ENCODE assay signal across 9 cellular contexts in genomic region chr1:231808990-231809389, GRCh38.
DNase-seq lines count a peak whose midpoint lies in the region; TF ChIP-seq lines count a peak whose summit lies in the region.
"Had no signal": no experiment of that assay in that cellular context is flagged by ENCODE, and none has a peak within 500 bp of the region (broad histone marks: within the 10 kb centered on the region; RNA-seq: fewer than 3 reads in every experiment).

No MANE protein-coding gene starts in this region.

- DNase-seq in ELR (ENCODE audit: low read depth) = peak; percentile 88
- DNase-seq in NCI-H69 (lab: John Stamatoyannopoulos, UW) = peak; percentile 5
- DNase-seq in chondrocyte (ENCODE audit: low spot score) = no peak
- DNase-seq in neural crest cell (ENCODE audit: low read depth, low spot score) = no peak
- DNase-seq in activated T-cell treated with anti-CD3 and anti-CD28 coated beads, Interleukin-2, amount 50 U/mL, for 24 hours = no peak
- no peak for DNase-seq in cerebellum (ENCODE audit: low spot score)
- DNase-seq in nucleus accumbens (lab: John Stamatoyannopoulos, UW) = no peak
- no peak for DNase-seq in COLO829 (ENCODE audit: low spot score)
- DNase-seq: central memory CD4-positive, alpha-beta T cell had no signal

- H3K36me3 Mint-ChIP-seq in chondrocyte (ENCODE audit: low read depth) (peaks cover 8% of the 10 kb centered on the region), neural crest cell (ENCODE audit: low read depth) (peaks cover 11% of the 10 kb centered on the region)
- peaks cover 14% of the 10 kb centered on the region for H3K36me3 Mint-ChIP-seq in activated T-cell treated with anti-CD3 and anti-CD28 coated beads, Interleukin-2, amount 50 U/mL, for 24 hours (ENCODE audit: low read depth)

- H3K4me1 Mint-ChIP-seq in chondrocyte (ENCODE audit: low read depth) (peaks cover 17% of the 10 kb centered on the region), neural crest cell (peaks cover 3% of the 10 kb centered on the region)
- no peaks in the 10 kb centered on the region for H3K4me1 Mint-ChIP-seq in activated T-cell treated with anti-CD3 and anti-CD28 coated beads, Interleukin-2, amount 50 U/mL, for 24 hours (ENCODE audit: low read depth)

- peaks cover 9% of the 10 kb centered on the region for H3K9me3 Mint-ChIP-seq in chondrocyte (ENCODE audit: low read depth)
- H3K9me3 Mint-ChIP-seq in neural crest cell = no peaks in the 10 kb centered on the region
- H3K9me3 Mint-ChIP-seq in activated T-cell treated with anti-CD3 and anti-CD28 coated beads, Interleukin-2, amount 50 U/mL, for 24 hours = no peaks in the 10 kb centered on the region

- no peak for TF ChIP-seq CTCF in chondrocyte (IDR thresholded peaks at IDR 0.05)
- TF ChIP-seq CTCF in neural crest cell (conservative IDR thresholded peaks at IDR 0.05) = no peak

- H3K27me3 Mint-ChIP-seq in chondrocyte (ENCODE audit: low read depth) = no peaks in the 10 kb centered on the region
- no peaks in the 10 kb centered on the region for H3K27me3 Mint-ChIP-seq in neural crest cell (ENCODE audit: low read depth)
- no peaks in the 10 kb centered on the region for H3K27me3 Mint-ChIP-seq in activated T-cell treated with anti-CD3 and anti-CD28 coated beads, Interleukin-2, amount 50 U/mL, for 24 hours

- no peak overlapping the region for H3K4me3 Mint-ChIP-seq in chondrocyte (ENCODE audit: unreplicated experiment)
- H3K4me3 Mint-ChIP-seq in neural crest cell = no peak overlapping the region
- no peak overlapping the region for H3K4me3 Mint-ChIP-seq in activated T-cell treated with anti-CD3 and anti-CD28 coated beads, Interleukin-2, amount 50 U/mL, for 24 hours

- peak overlapping the region; percentile 69 for H3K27ac Mint-ChIP-seq in chondrocyte (ENCODE audit: unreplicated experiment)
- H3K27ac Mint-ChIP-seq in neural crest cell (ENCODE audit: unreplicated experiment) = peak overlapping the region; percentile 31
- no peak overlapping the region for H3K27ac Mint-ChIP-seq in activated T-cell treated with anti-CD3 and anti-CD28 coated beads, Interleukin-2, amount 50 U/mL, for 24 hours

Comparison
In these comparisons a context has a peak if more than half of its experiments do, and no peak if none do; other contexts are left out.
1. DNase-seq: peak in ELR (single experiment) and NCI-H69 (single experiment); none in chondrocyte (single experiment), neural crest cell (single experiment), activated T-cell treated with anti-CD3 and anti-CD28 coated beads, Interleukin-2, amount 50 U/mL, for 24 hours (single experiment), cerebellum (single experiment), nucleus accumbens (0 of 56) and COLO829 (single experiment).